Comparison of ENCODE assay signal across 22 cellular contexts in genomic region chr10:97762056-97762455, GRCh38. TPM values are rescaled to one million over a fixed set of nuclear protein-coding genes. Genes with fewer than 3 reads are reported as not detected.
"Had no signal": no experiment of that assay in that cellular context is flagged by ENCODE, and none has a peak within 500 bp of the region (broad histone marks: within the 10 kb centered on the region; RNA-seq: fewer than 3 reads in every experiment).

No MANE protein-coding gene starts in this region.

- H3K27me3 ChIP-seq: esophagus squamous epithelium, hepatocyte, left lung, tibial artery, vagina had no signal

- ATAC-seq: activated CD8-positive, alpha-beta memory T cell treated with anti-CD3 and anti-CD28 coated beads, Interleukin-2, amount 10 ng/mL, durations not matched to agents 7 days and 5 days; activated T-helper 17 cell treated with anti-CD3 and anti-CD28 coated beads, Interleukin-2, amount 50 U/mL, for 72 hours; left lung; mucosa of descending colon; naive thymus-derived CD4-positive, alpha-beta T cell; stimulated activated naive CD8-positive, alpha-beta T cell treated with anti-CD3 and anti-CD28 coated beads, Interleukin-15, Interleukin-2, amounts not matched to agents 100 U/mL and 50 U/mL, for 24 hours; T-cell had no signal

- H3K27ac ChIP-seq: esophagus squamous epithelium, hepatocyte, left lung, skin epidermis, tibial artery, vagina had no signal

- H3K4me3 Mint-ChIP-seq: activated B cell treated with CpG ODN at 0.5 μM for 24 hours; activated CD4-positive, alpha-beta memory T cell treated with anti-CD3 and anti-CD28 coated beads for 36 hours; activated CD8-positive, alpha-beta memory T cell treated with anti-CD3 and anti-CD28 coated beads, Interleukin-2, amount 10 ng/mL, durations not matched to agents 7 days and 5 days; activated T-helper 17 cell treated with anti-CD3 and anti-CD28 coated beads, Interleukin-2, amount 50 U/mL, for 72 hours; naive thymus-derived CD4-positive, alpha-beta T cell; T-cell had no signal

- H3K4me3 ChIP-seq: esophagus squamous epithelium, hepatocyte, left lung, mucosa of descending colon, skin epidermis, tibial artery, vagina had no signal

- H3K9me3 Mint-ChIP-seq: activated B cell treated with CpG ODN at 0.5 μM for 24 hours; activated CD4-positive, alpha-beta memory T cell treated with anti-CD3 and anti-CD28 coated beads for 36 hours; activated T-helper 17 cell treated with anti-CD3 and anti-CD28 coated beads, Interleukin-2, amount 50 U/mL, for 72 hours; naive thymus-derived CD4-positive, alpha-beta T cell; T-cell had no signal

- H3K9me3 ChIP-seq: esophagus squamous epithelium, left lung, mucosa of descending colon, SK-N-SH, tibial artery, vagina had no signal

- H3K27me3 Mint-ChIP-seq: activated B cell treated with CpG ODN at 0.5 μM for 24 hours; activated CD4-positive, alpha-beta memory T cell treated with anti-CD3 and anti-CD28 coated beads for 36 hours; activated CD8-positive, alpha-beta memory T cell treated with anti-CD3 and anti-CD28 coated beads, Interleukin-2, amount 10 ng/mL, durations not matched to agents 7 days and 5 days; activated T-helper 17 cell treated with anti-CD3 and anti-CD28 coated beads, Interleukin-2, amount 50 U/mL, for 72 hours; naive thymus-derived CD4-positive, alpha-beta T cell; T-cell had no signal

- H3K4me1 ChIP-seq: esophagus squamous epithelium, left lung, tibial artery, vagina had no signal

- H3K27ac Mint-ChIP-seq: activated B cell treated with CpG ODN at 0.5 μM for 24 hours; activated CD4-positive, alpha-beta memory T cell treated with anti-CD3 and anti-CD28 coated beads for 36 hours; activated CD8-positive, alpha-beta memory T cell treated with anti-CD3 and anti-CD28 coated beads, Interleukin-2, amount 10 ng/mL, durations not matched to agents 7 days and 5 days; activated T-helper 17 cell treated with anti-CD3 and anti-CD28 coated beads, Interleukin-2, amount 50 U/mL, for 72 hours; T-cell had no signal

- H3K4me1 Mint-ChIP-seq: activated T-helper 17 cell treated with anti-CD3 and anti-CD28 coated beads, Interleukin-2, amount 50 U/mL, for 72 hours; T-cell had no signal

- DNase-seq: activated B cell treated with CpG ODN at 0.5 μM for 24 hours; activated CD4-positive, alpha-beta memory T cell treated with anti-CD3 and anti-CD28 coated beads for 36 hours; activated CD4-positive, alpha-beta T cell treated with anti-CD3 and anti-CD28 coated beads for 4 hours; activated CD8-positive, alpha-beta memory T cell treated with anti-CD3 and anti-CD28 coated beads, Interleukin-2, amount 10 ng/mL, durations not matched to agents 7 days and 5 days; activated naive CD4-positive, alpha-beta T cell; effector CD8-positive, alpha-beta T cell; esophagus squamous epithelium; mesenchymal stem cell; mucosa of descending colon; naive thymus-derived CD4-positive, alpha-beta T cell; retina; SK-N-SH; stimulated activated naive CD8-positive, alpha-beta T cell treated with anti-CD3 and anti-CD28 coated beads, Interleukin-15, Interleukin-2, amounts not matched to agents 100 U/mL and 50 U/mL, for 24 hours; T-cell; T-helper 9 cell; tibial artery had no signal

RNA-seq across cellular contexts. Expression of gene SFRP5, which starts 9.7 kb away (rescaled TPM):
- total RNA-seq: activated B cell treated with CpG ODN at 0.5 μM for 24 hours; activated CD4-positive, alpha-beta memory T cell treated with anti-CD3 and anti-CD28 coated beads for 36 hours; activated CD8-positive, alpha-beta memory T cell treated with anti-CD3 and anti-CD28 coated beads, Interleukin-2, amount 10 ng/mL, durations not matched to agents 7 days and 5 days; activated T-helper 17 cell treated with anti-CD3 and anti-CD28 coated beads, Interleukin-2, amount 50 U/mL, for 72 hours; endothelial cell of umbilical vein had no signal
- polyA plus RNA-seq: endothelial cell of umbilical vein, SK-N-SH had no signal
